Comparison of ENCODE assay signal across 32 cellular contexts in the genomic region with DNA sequence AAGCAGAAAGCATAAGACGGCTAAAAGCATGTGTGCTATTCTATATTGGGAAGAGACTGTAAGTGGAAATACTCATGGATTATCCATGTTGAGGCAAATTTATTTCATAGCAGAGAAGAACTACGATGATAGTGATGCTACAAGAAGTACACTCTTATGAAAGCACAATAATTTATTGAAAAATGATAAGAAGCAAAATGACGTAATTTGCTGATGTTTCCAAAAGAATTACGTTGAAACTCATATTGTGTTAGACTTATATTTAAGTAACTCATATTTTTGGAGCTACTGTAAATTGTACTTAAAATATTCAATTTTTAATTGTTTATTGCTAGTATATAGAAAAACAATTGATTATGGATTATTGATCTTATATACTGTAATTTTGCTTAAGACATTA.
"Had no signal": no experiment of that assay in that cellular context is flagged by ENCODE, and none has a peak within 500 bp of the region (broad histone marks: within the 10 kb centered on the region; RNA-seq: fewer than 3 reads in every experiment).

No MANE protein-coding gene starts in this region.

- DNase-seq: activated B cell treated with CpG ODN at 0.5 μM for 24 hours; activated CD4-positive, alpha-beta memory T cell treated with anti-CD3 and anti-CD28 coated beads for 36 hours; activated CD4-positive, alpha-beta T cell treated with anti-CD3 and anti-CD28 coated beads for 4 hours; activated CD4-positive, alpha-beta T cell treated with anti-CD3 and anti-CD28 coated beads, Interleukin-2, amount 10 ng/mL, durations not matched to agents 24 days and 14 days; activated CD4-positive, alpha-beta T cell treated with anti-CD3 and anti-CD28 coated beads, Interleukin-2, amount 50 U/mL, for 1 hour; activated CD4-positive, alpha-beta T cell treated with anti-CD3 and anti-CD28 coated beads, Interleukin-2, amount 50 U/mL, for 4 hours; activated CD4-positive, CD25-positive, alpha-beta regulatory T cell treated with anti-CD3 and anti-CD28 coated beads, Interleukin-2, amount 50 U/mL, for 72 hours; activated CD8-positive, alpha-beta memory T cell treated with anti-CD3 and anti-CD28 coated beads, Interleukin-2, amount 50 U/mL, for 4 hours; activated CD8-positive, alpha-beta T cell treated with anti-CD3 and anti-CD28 coated beads for 36 hours; activated effector memory CD4-positive, alpha-beta T cell treated with anti-CD3 and anti-CD28 coated beads, Interleukin-2, amount 50 U/mL, for 16 hours; activated gamma-delta T cell treated with Interleukin-2 at 50 U/mL for 16 hours; activated naive CD4-positive, alpha-beta T cell; activated naive CD4-positive, alpha-beta T cell treated with anti-CD3 and anti-CD28 coated beads for 36 hours; activated naive CD4-positive, alpha-beta T cell treated with anti-CD3 and anti-CD28 coated beads, Interleukin-2, amount 50 U/mL, for 16 hours; activated naive CD8-positive, alpha-beta T cell treated with anti-CD3 and anti-CD28 coated beads for 36 hours; activated T-cell treated with anti-CD3 and anti-CD28 coated beads for 4 hours; activated T-cell treated with anti-CD3 and anti-CD28 coated beads, Interleukin-2, amount 50 U/mL, for 1 hour; activated T-cell treated with anti-CD3 and anti-CD28 coated beads, Interleukin-2, amount 50 U/mL, for 4 hours; activated T-cell treated with anti-CD3 and anti-CD28 coated beads, Interleukin-2, amount 50 U/mL, for 72 hours; adrenal gland; amniotic stem cell; aorta; body of pancreas; brain microvascular endothelial cell; central memory CD4-positive, alpha-beta T cell; T-helper 1 cell; T-helper 2 cell; T-helper 9 cell had no signal

- H3K4me1 ChIP-seq: adrenal gland, body of pancreas, breast epithelium had no signal

- H3K4me3 ChIP-seq: adrenal gland, body of pancreas, breast epithelium had no signal

- H3K27me3 ChIP-seq: adrenal gland, body of pancreas, brain microvascular endothelial cell, breast epithelium had no signal

- H3K27ac ChIP-seq: adrenal gland, body of pancreas, brain microvascular endothelial cell, breast epithelium, VCaP had no signal

- ATAC-seq: activated CD8-positive, alpha-beta T cell treated with anti-CD3 and anti-CD28 coated beads for 36 hours; activated naive CD4-positive, alpha-beta T cell treated with anti-CD3 and anti-CD28 coated beads, Interleukin-2, amount 50 U/mL, for 72 hours; activated T-cell treated with anti-CD3 and anti-CD28 coated beads, Interleukin-2, amount 50 U/mL, for 4 hours; activated T-cell treated with anti-CD3 and anti-CD28 coated beads, Interleukin-2, amount 50 U/mL, for 72 hours; activated T-helper 17 cell treated with anti-CD3 and anti-CD28 coated beads, Interleukin-2, amount 50 U/mL, for 72 hours; body of pancreas had no signal

- H3K36me3 ChIP-seq: adrenal gland, brain microvascular endothelial cell, breast epithelium had no signal

- H3K9me3 ChIP-seq: adrenal gland, body of pancreas, breast epithelium had no signal
